ENCODE assay signal across 18 cellular contexts in genomic region chr5:133533541-133533940, GRCh38.
A peak's percentile ranks its signal among the peaks of the same experiment; 100 is the strongest.
DNase-seq lines count a peak whose midpoint lies in the region; ATAC-seq and TF ChIP-seq lines count a peak whose summit lies in the region.
"Had no signal": no experiment of that assay in that cellular context is flagged by ENCODE, and none has a peak within 500 bp of the region (broad histone marks: within the 10 kb centered on the region; RNA-seq: fewer than 3 reads in every experiment).

No MANE protein-coding gene starts in this region.

- H3K27me3 Mint-ChIP-seq in activated CD8-positive, alpha-beta T cell treated with anti-CD3 and anti-CD28 coated beads, Interleukin-2, amount 10 ng/mL, durations not matched to agents 7 days and 5 days (ENCODE audit: low read depth): peaks cover 10% of the 10 kb centered on the region
- peaks cover 3% of the 10 kb centered on the region for H3K27me3 Mint-ChIP-seq in activated CD8-positive, alpha-beta T cell treated with anti-CD3 and anti-CD28 coated beads for 36 hours
- peaks cover 6% of the 10 kb centered on the region for H3K27me3 Mint-ChIP-seq in activated T-helper 17 cell treated with anti-CD3 and anti-CD28 coated beads, Interleukin-2, amount 50 U/mL, for 72 hours
- peaks cover 5% of the 10 kb centered on the region for H3K27me3 Mint-ChIP-seq in mesothelial cell of epicardium (ENCODE audit: low read depth)

- H3K9me3 Mint-ChIP-seq in activated CD8-positive, alpha-beta T cell treated with anti-CD3 and anti-CD28 coated beads, Interleukin-2, amount 10 ng/mL, durations not matched to agents 7 days and 5 days (ENCODE audit: insufficient read depth): no peaks in the 10 kb centered on the region
- no peaks in the 10 kb centered on the region for H3K9me3 Mint-ChIP-seq in activated CD8-positive, alpha-beta T cell treated with anti-CD3 and anti-CD28 coated beads for 36 hours
- H3K9me3 Mint-ChIP-seq in activated T-helper 17 cell treated with anti-CD3 and anti-CD28 coated beads, Interleukin-2, amount 50 U/mL, for 72 hours: no peaks in the 10 kb centered on the region
- no peaks in the 10 kb centered on the region for H3K9me3 Mint-ChIP-seq in mesothelial cell of epicardium
- H3K9me3 Mint-ChIP-seq: CD4-positive, alpha-beta T cell; CD8-positive, alpha-beta memory T cell had no signal

- POLR2A ChIA-PET in activated CD8-positive, alpha-beta T cell treated with anti-CD3 and anti-CD28 coated beads, Interleukin-2, amount 10 ng/mL, durations not matched to agents 7 days and 5 days (lab: Charles Lee): no interaction called here
- POLR2A ChIA-PET in activated CD8-positive, alpha-beta T cell treated with anti-CD3 and anti-CD28 coated beads for 36 hours (lab: Charles Lee): no interaction called here

- H3K4me3 ChIP-seq in upper lobe of right lung: no peak overlapping the region
- H3K4me3 ChIP-seq: BLaER1 treated with 17β-estradiol and CSF1 and Interleukin-3, amounts not matched to agents 10 nM and 100 nM; GM23248 had no signal

- H3K4me1 Mint-ChIP-seq in activated CD8-positive, alpha-beta T cell treated with anti-CD3 and anti-CD28 coated beads, Interleukin-2, amount 10 ng/mL, durations not matched to agents 7 days and 5 days (ENCODE audit: low read depth): no peaks in the 10 kb centered on the region
- H3K4me1 Mint-ChIP-seq in activated CD8-positive, alpha-beta T cell treated with anti-CD3 and anti-CD28 coated beads for 36 hours (ENCODE audit: low read depth): no peaks in the 10 kb centered on the region
- no peaks in the 10 kb centered on the region for H3K4me1 Mint-ChIP-seq in activated T-helper 17 cell treated with anti-CD3 and anti-CD28 coated beads, Interleukin-2, amount 50 U/mL, for 72 hours
- H3K4me1 Mint-ChIP-seq in mesothelial cell of epicardium: peaks cover 22% of the 10 kb centered on the region
- H3K4me1 Mint-ChIP-seq: CD14-positive monocyte; CD8-positive, alpha-beta memory T cell had no signal

- no peak for ATAC-seq in activated CD8-positive, alpha-beta T cell treated with anti-CD3 and anti-CD28 coated beads, Interleukin-2, amount 10 ng/mL, durations not matched to agents 7 days and 5 days
- ATAC-seq in activated CD8-positive, alpha-beta T cell treated with anti-CD3 and anti-CD28 coated beads for 36 hours: no peak
- ATAC-seq in activated T-helper 17 cell treated with anti-CD3 and anti-CD28 coated beads, Interleukin-2, amount 50 U/mL, for 72 hours (replicated peaks): no peak
- no peak for ATAC-seq in upper lobe of right lung

- CTCF ChIA-PET in activated CD8-positive, alpha-beta T cell treated with anti-CD3 and anti-CD28 coated beads, Interleukin-2, amount 10 ng/mL, durations not matched to agents 7 days and 5 days (lab: Charles Lee): no interaction called here
- CTCF ChIA-PET in activated CD8-positive, alpha-beta T cell treated with anti-CD3 and anti-CD28 coated beads for 36 hours (lab: Charles Lee): interaction anchor here (1.2 kb wide), 1 partner anchor 20 kb away, joined by 4 read pairs; no protein-coding TSS in a partner anchor

- peak; percentile 11 for DNase-seq in activated CD8-positive, alpha-beta T cell treated with anti-CD3 and anti-CD28 coated beads, Interleukin-2, amount 10 ng/mL, durations not matched to agents 7 days and 5 days
- no peak for DNase-seq in activated CD8-positive, alpha-beta T cell treated with anti-CD3 and anti-CD28 coated beads for 36 hours
- no peak for DNase-seq in mesothelial cell of epicardium (ENCODE audit: low spot score in 2 of 2, unreplicated experiment in 2 of 2)
- DNase-seq in upper lobe of right lung: no peak
- DNase-seq in Kasumi-1 (lab: John Stamatoyannopoulos, UW): no peak
- DNase-seq: BE2C; Calu3; CD4-positive, alpha-beta T cell; CD8-positive, alpha-beta memory T cell; DMS53; DMS79 treated with DMSO at 0.1 percent for 48 hours; GM23248; H7; HCEC 1CT had no signal

- H3K36me3 Mint-ChIP-seq in activated CD8-positive, alpha-beta T cell treated with anti-CD3 and anti-CD28 coated beads, Interleukin-2, amount 10 ng/mL, durations not matched to agents 7 days and 5 days (ENCODE audit: low read depth): no peaks in the 10 kb centered on the region
- H3K36me3 Mint-ChIP-seq in activated CD8-positive, alpha-beta T cell treated with anti-CD3 and anti-CD28 coated beads for 36 hours (ENCODE audit: low read depth): no peaks in the 10 kb centered on the region
- H3K36me3 Mint-ChIP-seq in activated T-helper 17 cell treated with anti-CD3 and anti-CD28 coated beads, Interleukin-2, amount 50 U/mL, for 72 hours (ENCODE audit: low read depth): no peaks in the 10 kb centered on the region
- no peaks in the 10 kb centered on the region for H3K36me3 Mint-ChIP-seq in mesothelial cell of epicardium
- H3K36me3 Mint-ChIP-seq: CD14-positive monocyte; CD8-positive, alpha-beta memory T cell had no signal

- H3K27ac Mint-ChIP-seq in activated CD8-positive, alpha-beta T cell treated with anti-CD3 and anti-CD28 coated beads, Interleukin-2, amount 10 ng/mL, durations not matched to agents 7 days and 5 days: no peak overlapping the region
- no peak overlapping the region for H3K27ac Mint-ChIP-seq in activated CD8-positive, alpha-beta T cell treated with anti-CD3 and anti-CD28 coated beads for 36 hours
- H3K27ac Mint-ChIP-seq in activated T-helper 17 cell treated with anti-CD3 and anti-CD28 coated beads, Interleukin-2, amount 50 U/mL, for 72 hours: peak overlapping the region; percentile 39
- H3K27ac Mint-ChIP-seq in mesothelial cell of epicardium: peak overlapping the region; percentile 25
- H3K27ac Mint-ChIP-seq: CD14-positive monocyte; CD4-positive, alpha-beta T cell had no signal

- no peaks in the 10 kb centered on the region for H3K9me3 ChIP-seq in upper lobe of right lung
- H3K9me3 ChIP-seq: BE2C; BLaER1 treated with 17β-estradiol and CSF1 and Interleukin-3, amounts not matched to agents 10 nM and 100 nM had no signal

- intact Hi-C loops in activated CD8-positive, alpha-beta T cell treated with anti-CD3 and anti-CD28 coated beads for 36 hours (cut with micrococcal nuclease): no loop called here
- intact Hi-C loops in upper lobe of right lung (cut with DNase I): no loop called here

- no peak overlapping the region for H3K27ac ChIP-seq in upper lobe of right lung
- H3K27ac ChIP-seq: 22Rv1; BLaER1 treated with 17β-estradiol and CSF1 and Interleukin-3, amounts not matched to agents 10 nM and 100 nM; GM23248 had no signal

- H3K4me3 Mint-ChIP-seq in activated CD8-positive, alpha-beta T cell treated with anti-CD3 and anti-CD28 coated beads, Interleukin-2, amount 10 ng/mL, durations not matched to agents 7 days and 5 days: no peak overlapping the region
- H3K4me3 Mint-ChIP-seq in activated CD8-positive, alpha-beta T cell treated with anti-CD3 and anti-CD28 coated beads for 36 hours: no peak overlapping the region
- no peak overlapping the region for H3K4me3 Mint-ChIP-seq in activated T-helper 17 cell treated with anti-CD3 and anti-CD28 coated beads, Interleukin-2, amount 50 U/mL, for 72 hours
- H3K4me3 Mint-ChIP-seq in mesothelial cell of epicardium: no peak overlapping the region
- H3K4me3 Mint-ChIP-seq: CD14-positive monocyte; CD4-positive, alpha-beta T cell; CD8-positive, alpha-beta memory T cell had no signal

- H3K4me1 ChIP-seq in upper lobe of right lung: no peaks in the 10 kb centered on the region
- H3K4me1 ChIP-seq: BE2C had no signal

- no peaks in the 10 kb centered on the region for H3K27me3 ChIP-seq in upper lobe of right lung
- H3K27me3 ChIP-seq: BE2C; BLaER1 treated with 17β-estradiol and CSF1 and Interleukin-3, amounts not matched to agents 10 nM and 100 nM had no signal

- TF ChIP-seq CTCF in activated CD8-positive, alpha-beta T cell treated with anti-CD3 and anti-CD28 coated beads for 36 hours (IDR thresholded peaks at IDR 0.05): no peak
- no peak for TF ChIP-seq CTCF in mesothelial cell of epicardium (IDR thresholded peaks at IDR 0.05; ENCODE audit: unreplicated experiment)
- no peak for TF ChIP-seq CTCF in upper lobe of right lung (IDR thresholded peaks at IDR 0.05)

- no peaks in the 10 kb centered on the region for H3K36me3 ChIP-seq in upper lobe of right lung
- H3K36me3 ChIP-seq: BE2C; BLaER1 treated with 17β-estradiol and CSF1 and Interleukin-3, amounts not matched to agents 10 nM and 100 nM had no signal

Comparison
In these comparisons a context has a peak if more than half of its experiments do, and no peak if none do; other contexts are left out.
1. H3K27ac Mint-ChIP-seq: peak in activated T-helper 17 cell treated with anti-CD3 and anti-CD28 coated beads, Interleukin-2, amount 50 U/mL, for 72 hours (single experiment) and mesothelial cell of epicardium (single experiment); none in activated CD8-positive, alpha-beta T cell treated with anti-CD3 and anti-CD28 coated beads, Interleukin-2, amount 10 ng/mL, durations not matched to agents 7 days and 5 days (single experiment) and activated CD8-positive, alpha-beta T cell treated with anti-CD3 and anti-CD28 coated beads for 36 hours (single experiment).